Comparison of ENCODE assay signal across 9 cellular contexts in genomic region chr5:170301901-170302728, GRCh38. TPM values are rescaled to one million over a fixed set of nuclear protein-coding genes. Genes with fewer than 3 reads are reported as not detected.
DNase-seq lines count a peak whose midpoint lies in the region; ATAC-seq, FAIRE-seq and TF ChIP-seq lines count a peak whose summit lies in the region.
"Had no signal": no experiment of that assay in that cellular context is flagged by ENCODE, and none has a peak within 500 bp of the region (broad histone marks: within the 10 kb centered on the region; RNA-seq: fewer than 3 reads in every experiment).

No MANE protein-coding gene starts in this region.

- peak overlapping the region; percentile 94 to 100 (median 96) for H3K27ac Mint-ChIP-seq in CD14-positive monocyte
- H3K27ac Mint-ChIP-seq in activated naive CD8-positive, alpha-beta T cell: peak overlapping the region; percentile 96
- peak overlapping the region; percentile 87 to 99 (median 96) for H3K27ac Mint-ChIP-seq in naive thymus-derived CD8-positive, alpha-beta T cell

- no peaks in the 10 kb centered on the region for H3K36me3 ChIP-seq in kidney (ENCODE audit: control insufficient read depth in 1 of 2, insufficient read depth in 2 of 2, low read length in 2 of 2)

- no peaks in the 10 kb centered on the region for H3K9me3 ChIP-seq in kidney (ENCODE audit: control insufficient read depth in 1 of 2, low read length in 2 of 2)

- no peak for TF ChIP-seq CTCF in CD14-positive monocyte (IDR thresholded peaks at IDR 0.05)
- TF ChIP-seq CTCF in kidney (IDR thresholded peaks at IDR 0.05; ENCODE audit: borderline replicate concordance, extremely low read depth, insufficient read depth): no peak

- FAIRE-seq in GM12891 (lab: Jason Lieb, UNC): no peak
- FAIRE-seq in kidney (lab: Jason Lieb, UNC): no peak

- DNase-seq in CD14-positive monocyte (ENCODE audit: low spot score) (no peak), GM12891 (ENCODE audit: insufficient read length, low spot score) (no peak), kidney (no peak), GDM1 (lab: John Stamatoyannopoulos, UW) (no peak), NCI-H226 (no peak), posterior vena cava (ENCODE audit: low spot score) (no peak)
- DNase-seq in naive thymus-derived CD8-positive, alpha-beta T cell: no peak
- DNase-seq: NCI-H2081 had no signal

- H3K4me1 ChIP-seq in kidney (ENCODE audit: control insufficient read depth in 1 of 2, insufficient read depth in 1 of 2, low read depth in 1 of 2, low read length in 2 of 2): peaks cover 0 to 6% of the 10 kb centered on the region in 2 donors

- peak overlapping the region in 1 of 2 donors; percentile 70 for H3K27ac ChIP-seq in kidney (ENCODE audit: low read depth in 2 of 2, low read length in 2 of 2)

- H3K27me3 Mint-ChIP-seq in CD14-positive monocyte (ENCODE audit: low read depth in 3 of 3): peaks cover 0 to 2% (median 1%) of the 10 kb centered on the region in 3 donors
- no peaks in the 10 kb centered on the region for H3K27me3 Mint-ChIP-seq in activated naive CD8-positive, alpha-beta T cell
- H3K27me3 Mint-ChIP-seq in naive thymus-derived CD8-positive, alpha-beta T cell: no peaks in the 10 kb centered on the region

- peaks cover 77% of the 10 kb centered on the region for H3K4me1 Mint-ChIP-seq in CD14-positive monocyte
- H3K4me1 Mint-ChIP-seq in activated naive CD8-positive, alpha-beta T cell (ENCODE audit: low read depth): peaks cover 82% of the 10 kb centered on the region
- peaks cover 36 to 87% (median 86%) of the 10 kb centered on the region in 4 donors for H3K4me1 Mint-ChIP-seq in naive thymus-derived CD8-positive, alpha-beta T cell

- intact Hi-C loops in CD14-positive monocyte (cut with micrococcal nuclease): loop anchor here in 1 of 2 donors (5.0 kb wide), 1 partner anchor 35 kb away; no protein-coding TSS in a partner anchor
- intact Hi-C loops in kidney (cut with DNase I): no loop called here
- intact Hi-C loops in posterior vena cava (cut with DNase I): no loop called here

- POLR2A ChIA-PET in naive thymus-derived CD8-positive, alpha-beta T cell (lab: Charles Lee): interaction anchor here (1.0 to 23.9 kb wide), 11 partner anchors 11 to 41 kb away, joined by 3 to 687 read pairs (median 6); no protein-coding TSS in a partner anchor

- peaks cover 0 to 3% (median 0%) of the 10 kb centered on the region in 7 donors for H3K9me3 Mint-ChIP-seq in CD14-positive monocyte
- H3K9me3 Mint-ChIP-seq in activated naive CD8-positive, alpha-beta T cell (ENCODE audit: low read depth): no peaks in the 10 kb centered on the region
- no peaks in the 10 kb centered on the region for H3K9me3 Mint-ChIP-seq in naive thymus-derived CD8-positive, alpha-beta T cell

- no peak overlapping the region for H3K4me3 ChIP-seq in kidney (ENCODE audit: low read length in 2 of 2)

- H3K4me3 Mint-ChIP-seq in CD14-positive monocyte: peak overlapping the region; percentile 37 to 68
- peak overlapping the region; percentile 89 for H3K4me3 Mint-ChIP-seq in activated naive CD8-positive, alpha-beta T cell
- peak overlapping the region; percentile 55 to 96 (median 88) for H3K4me3 Mint-ChIP-seq in naive thymus-derived CD8-positive, alpha-beta T cell

- ATAC-seq in naive thymus-derived CD8-positive, alpha-beta T cell: no peak

- H3K9ac ChIP-seq in kidney (ENCODE audit: low read length in 2 of 2): no peak overlapping the region

- TF ChIP-seq POLR2A in GM12891 (IDR thresholded peaks at IDR 0.05; ENCODE audit: low read depth, low read length): no peak

- no peaks in the 10 kb centered on the region for H3K36me3 Mint-ChIP-seq in CD14-positive monocyte
- H3K36me3 Mint-ChIP-seq in activated naive CD8-positive, alpha-beta T cell: no peaks in the 10 kb centered on the region
- peaks cover 2 to 7% (median 2%) of the 10 kb centered on the region in 3 donors for H3K36me3 Mint-ChIP-seq in naive thymus-derived CD8-positive, alpha-beta T cell

TF ChIP-seq in GM12891, 5 proteins besides CTCF, POLR2A, EP300 and RAD21:
- no peak for TF ChIP-seq POLR2AphosphoS5 (IDR thresholded peaks at IDR 0.05; ENCODE audit: low read depth, low read length)
- peak; percentile 32; the same call in 1 of the 2 replicates for TF ChIP-seq SPI1 (IDR thresholded peaks at IDR 0.05; ENCODE audit: low read depth, low read length)
- no peak for TF ChIP-seq PAX5 (IDR thresholded peaks at IDR 0.05; ENCODE audit: insufficient read depth, low read length, severe bottlenecking)

RNA-seq across cellular contexts. Expression of gene LCP2, which starts 4.5 kb away (rescaled TPM):
- polyA plus RNA-seq in CD14-positive monocyte (10 to 100 TPM; 52.0 to 89.5 TPM), kidney (ENCODE audit: insufficient read depth, low read depth, low replicate concordance) (4.6 TPM)
- 31.4 TPM for polyA plus RNA-seq in GM12891 (2012; ENCODE audit: low read depth, missing spikeins)
- 100 to 1,000 TPM; 299 to 311 TPM for total RNA-seq in naive thymus-derived CD8-positive, alpha-beta T cell
- 100 to 1,000 TPM; 119 to 227 (median 198) TPM for polyA plus RNA-seq in naive thymus-derived CD8-positive, alpha-beta T cell
- total RNA-seq in kidney (48.8 TPM), posterior vena cava (10 to 100 TPM; 19.3 to 25.0 TPM)
